In genomic region chr1:25549273-25550154, GRCh38 we compare ENCODE assay signal across 8 cellular contexts. TPM values are rescaled to one million over a fixed set of nuclear protein-coding genes. Genes with fewer than 3 reads are reported as not detected.
A peak's percentile ranks its signal among the peaks of the same experiment; 100 is the strongest.
DNase-seq lines count a peak whose midpoint lies in the region; ATAC-seq and TF ChIP-seq lines count a peak whose summit lies in the region.

No MANE protein-coding gene starts in this region.

- H3K36me3 Mint-ChIP-seq in CD8-positive, alpha-beta memory T cell: peaks cover 0 to 37% (median 7%) of the 10 kb centered on the region in 3 donors
- peaks cover 15% of the 10 kb centered on the region for H3K36me3 Mint-ChIP-seq in T-helper 1 cell treated with Interleukin-12 subunit alpha and Interleukin-12 subunit beta and Interleukin-4 antibody, amounts not matched to agents 30 μg/mL and 1 μg/mL, for 36 hours (ENCODE audit: low read depth)
- H3K36me3 Mint-ChIP-seq in stimulated activated effector memory CD8-positive, alpha-beta T cell treated with anti-CD3 and anti-CD28 coated beads, Interleukin-12 subunit alpha, Interleukin-12 subunit beta, amount 100 ng/mL, for 72 hours: no peaks in the 10 kb centered on the region

- DNase-seq in CD8-positive, alpha-beta memory T cell: peak; percentile 57 to 87 (median 72)
- DNase-seq in adrenal gland (peak in 2 of 7 donors; percentile 37 to 41), NCI-H446 (lab: John Stamatoyannopoulos, UW) (no peak)
- peak; percentile 52 to 84 for DNase-seq in stimulated activated effector memory CD8-positive, alpha-beta T cell treated with anti-CD3 and anti-CD28 coated beads, Interleukin-12 subunit alpha, Interleukin-12 subunit beta, amount 100 ng/mL, for 72 hours (ENCODE audit: low spot score in 2 of 2)

- no peak for TF ChIP-seq RAD21 in liver (IDR thresholded peaks at IDR 0.05)

- WGBS in adrenal gland, 4 donors: 60 to 71% (median 63%) methylated on average over 9 to 19 of the region's 19 CpGs
- WGBS in liver: 74% methylated on average over 19 of the region's 19 CpGs

- H3K4me1 ChIP-seq in CD8-positive, alpha-beta memory T cell (ENCODE audit: insufficient read depth, low read length): peaks cover 95% of the 10 kb centered on the region
- H3K4me1 ChIP-seq in adrenal gland (replicated peaks in 1 of 2) (peaks cover 22 to 65% of the 10 kb centered on the region in 2 donors), liver (ENCODE audit: control insufficient read depth in 4 of 4, insufficient read depth in 4 of 4, low read length in 3 of 4) (peaks cover 7 to 34% (median 24%) of the 10 kb centered on the region in 4 donors)

- H3K27me3 Mint-ChIP-seq in CD8-positive, alpha-beta memory T cell: no peaks in the 10 kb centered on the region
- peaks cover 15% of the 10 kb centered on the region for H3K27me3 Mint-ChIP-seq in T-helper 1 cell treated with Interleukin-12 subunit alpha and Interleukin-12 subunit beta and Interleukin-4 antibody, amounts not matched to agents 30 μg/mL and 1 μg/mL, for 36 hours (ENCODE audit: low read depth)

- H3K27me3 ChIP-seq in CD8-positive, alpha-beta memory T cell (ENCODE audit: insufficient read depth, low read length, poor library complexity, severe bottlenecking): no peaks in the 10 kb centered on the region
- H3K27me3 ChIP-seq in adrenal gland (no peaks in the 10 kb centered on the region), liver (ENCODE audit: control insufficient read depth in 4 of 4, insufficient read depth in 4 of 4, low read length in 3 of 4) (no peaks in the 10 kb centered on the region)

- H3K9ac ChIP-seq in liver (ENCODE audit: low read depth in 1 of 2, low read length in 2 of 2): no peak overlapping the region

- H3K27ac ChIP-seq in CD8-positive, alpha-beta memory T cell (ENCODE audit: low read depth, low read length): peak overlapping the region; percentile 53
- H3K27ac ChIP-seq in adrenal gland (peak overlapping the region in 4 of 5 donors; percentile 44 to 84 (median 61)), liver (ENCODE audit: low read depth in 1 of 2, low read length in 2 of 2) (peak overlapping the region; percentile 36 to 57)

- TF ChIP-seq POLR2A in adrenal gland (IDR thresholded peaks at IDR 0.05): no peak

- H3K36me3 ChIP-seq in CD8-positive, alpha-beta memory T cell (ENCODE audit: insufficient read depth, low read length): peaks cover 13% of the 10 kb centered on the region
- H3K36me3 ChIP-seq in adrenal gland (replicated peaks in 1 of 2) (no peaks in the 10 kb centered on the region), liver (ENCODE audit: control insufficient read depth in 4 of 4, insufficient read depth in 3 of 4, low read depth in 1 of 4, low read length in 3 of 4) (peaks cover 0 to 4% (median 0%) of the 10 kb centered on the region in 4 donors)

- intact Hi-C loops in adrenal gland (cut with DNase I): no loop called here

- no peaks in the 10 kb centered on the region for H3K9me3 Mint-ChIP-seq in CD8-positive, alpha-beta memory T cell
- no peaks in the 10 kb centered on the region for H3K9me3 Mint-ChIP-seq in T-helper 1 cell treated with Interleukin-12 subunit alpha and Interleukin-12 subunit beta and Interleukin-4 antibody, amounts not matched to agents 30 μg/mL and 1 μg/mL, for 36 hours
- no peaks in the 10 kb centered on the region for H3K9me3 Mint-ChIP-seq in stimulated activated effector memory CD8-positive, alpha-beta T cell treated with anti-CD3 and anti-CD28 coated beads, Interleukin-12 subunit alpha, Interleukin-12 subunit beta, amount 100 ng/mL, for 72 hours

- H3K9me3 ChIP-seq in CD8-positive, alpha-beta memory T cell (ENCODE audit: low read length): no peaks in the 10 kb centered on the region
- H3K9me3 ChIP-seq in adrenal gland (replicated peaks in 1 of 3) (no peaks in the 10 kb centered on the region), liver (ENCODE audit: control insufficient read depth in 4 of 4, low read length in 3 of 4) (no peaks in the 10 kb centered on the region)

- H3K4me1 Mint-ChIP-seq in CD8-positive, alpha-beta memory T cell: peaks cover 91 to 98% (median 95%) of the 10 kb centered on the region in 3 donors
- peaks cover 41% of the 10 kb centered on the region for H3K4me1 Mint-ChIP-seq in T-helper 1 cell treated with Interleukin-12 subunit alpha and Interleukin-12 subunit beta and Interleukin-4 antibody, amounts not matched to agents 30 μg/mL and 1 μg/mL, for 36 hours (ENCODE audit: low read depth)
- peaks cover 92% of the 10 kb centered on the region for H3K4me1 Mint-ChIP-seq in stimulated activated effector memory CD8-positive, alpha-beta T cell treated with anti-CD3 and anti-CD28 coated beads, Interleukin-12 subunit alpha, Interleukin-12 subunit beta, amount 100 ng/mL, for 72 hours

- POLR2A ChIA-PET in CD8-positive, alpha-beta memory T cell (lab: Charles Lee): interaction anchor here (0.7 to 2.7 kb wide), 9 partner anchors 11 to 270 kb away, joined by 3 to 13 read pairs (median 6); partner anchors contain the start of gene MTFR1L

- peak; percentile 74 for ATAC-seq in GM19468 (IDR thresholded peaks at IDR 0.05; ENCODE audit: extremely low read depth, unreplicated experiment)
- peak; percentile 85 for ATAC-seq in HG03571 (IDR thresholded peaks at IDR 0.05; ENCODE audit: unreplicated experiment)
- peak; percentile 97 for ATAC-seq in stimulated activated effector memory CD8-positive, alpha-beta T cell treated with anti-CD3 and anti-CD28 coated beads, Interleukin-12 subunit alpha, Interleukin-12 subunit beta, amount 100 ng/mL, for 72 hours

- H3K4me3 Mint-ChIP-seq in CD8-positive, alpha-beta memory T cell: peak overlapping the region; percentile 3 to 92 (median 78)
- peak overlapping the region; percentile 76 for H3K4me3 Mint-ChIP-seq in T-helper 1 cell treated with Interleukin-12 subunit alpha and Interleukin-12 subunit beta and Interleukin-4 antibody, amounts not matched to agents 30 μg/mL and 1 μg/mL, for 36 hours
- peak overlapping the region; percentile 59 for H3K4me3 Mint-ChIP-seq in stimulated activated effector memory CD8-positive, alpha-beta T cell treated with anti-CD3 and anti-CD28 coated beads, Interleukin-12 subunit alpha, Interleukin-12 subunit beta, amount 100 ng/mL, for 72 hours

- TF ChIP-seq CTCF in adrenal gland (IDR thresholded peaks at IDR 0.05) (no peak), liver (IDR thresholded peaks at IDR 0.05; ENCODE audit: low read depth, low read length, missing input control) (no peak)

- peak overlapping the region; percentile 68 for H3K4me3 ChIP-seq in CD8-positive, alpha-beta memory T cell (ENCODE audit: low read length)
- no peak overlapping the region for H3K4me3 ChIP-seq in adrenal gland
- H3K4me3 ChIP-seq in liver (ENCODE audit: low read depth in 1 of 3, low read length in 3 of 3): no peak overlapping the region

- CTCF ChIA-PET in CD8-positive, alpha-beta memory T cell (lab: Charles Lee): interaction anchor here (0.6 to 5.3 kb wide), 16 partner anchors 11 to 261 kb away, joined by 3 to 23 read pairs (median 4); no protein-coding TSS in a partner anchor

- peak overlapping the region; percentile 53 to 99 (median 96) for H3K27ac Mint-ChIP-seq in CD8-positive, alpha-beta memory T cell
- peak overlapping the region; percentile 90 for H3K27ac Mint-ChIP-seq in T-helper 1 cell treated with Interleukin-12 subunit alpha and Interleukin-12 subunit beta and Interleukin-4 antibody, amounts not matched to agents 30 μg/mL and 1 μg/mL, for 36 hours
- peak overlapping the region; percentile 78 for H3K27ac Mint-ChIP-seq in stimulated activated effector memory CD8-positive, alpha-beta T cell treated with anti-CD3 and anti-CD28 coated beads, Interleukin-12 subunit alpha, Interleukin-12 subunit beta, amount 100 ng/mL, for 72 hours

TF ChIP-seq in liver, 16 proteins besides CTCF, POLR2A, EP300 and RAD21:
- TF ChIP-seq HNF4A (conservative IDR thresholded peaks at IDR 0.05): no peak
- TF ChIP-seq NR2F2 (IDR thresholded peaks at IDR 0.05): peak; percentile 21

RNA-seq across cellular contexts. Expression of gene LDLRAP1, which starts 6.1 kb away (rescaled TPM):
- total RNA-seq in CD8-positive, alpha-beta memory T cell: 10 to 100 TPM; 21.1 to 22.0 TPM
- polyA plus RNA-seq in CD8-positive, alpha-beta memory T cell: 302 TPM
- total RNA-seq in adrenal gland (10 to 100 TPM; 26.3 to 39.1 (median 29.0) TPM), liver (10 to 100 TPM in 1 of 2 donors, 1 to 10 TPM in 1; 5.2 to 17.8 TPM)
- polyA plus RNA-seq in adrenal gland (10 to 100 TPM; 19.0 to 25.6 (median 21.4) TPM), liver (10 to 100 TPM; 11.3 to 15.2 TPM)

Comparison
In these comparisons a context has a peak if more than half of its experiments do, and no peak if none do; other contexts are left out.
1. DNase-seq: peak in CD8-positive, alpha-beta memory T cell (5 of 5) and stimulated activated effector memory CD8-positive, alpha-beta T cell treated with anti-CD3 and anti-CD28 coated beads, Interleukin-12 subunit alpha, Interleukin-12 subunit beta, amount 100 ng/mL, for 72 hours (2 of 2); none in NCI-H446 (0 of 2).
2. Peak in every context shown above with its lines, with median percentiles within 50 percentile points of each other: H3K27ac ChIP-seq, H3K27ac Mint-ChIP-seq, H3K4me3 Mint-ChIP-seq and ATAC-seq.